21 cellular contexts compared by ENCODE assay signal in the genomic region with DNA sequence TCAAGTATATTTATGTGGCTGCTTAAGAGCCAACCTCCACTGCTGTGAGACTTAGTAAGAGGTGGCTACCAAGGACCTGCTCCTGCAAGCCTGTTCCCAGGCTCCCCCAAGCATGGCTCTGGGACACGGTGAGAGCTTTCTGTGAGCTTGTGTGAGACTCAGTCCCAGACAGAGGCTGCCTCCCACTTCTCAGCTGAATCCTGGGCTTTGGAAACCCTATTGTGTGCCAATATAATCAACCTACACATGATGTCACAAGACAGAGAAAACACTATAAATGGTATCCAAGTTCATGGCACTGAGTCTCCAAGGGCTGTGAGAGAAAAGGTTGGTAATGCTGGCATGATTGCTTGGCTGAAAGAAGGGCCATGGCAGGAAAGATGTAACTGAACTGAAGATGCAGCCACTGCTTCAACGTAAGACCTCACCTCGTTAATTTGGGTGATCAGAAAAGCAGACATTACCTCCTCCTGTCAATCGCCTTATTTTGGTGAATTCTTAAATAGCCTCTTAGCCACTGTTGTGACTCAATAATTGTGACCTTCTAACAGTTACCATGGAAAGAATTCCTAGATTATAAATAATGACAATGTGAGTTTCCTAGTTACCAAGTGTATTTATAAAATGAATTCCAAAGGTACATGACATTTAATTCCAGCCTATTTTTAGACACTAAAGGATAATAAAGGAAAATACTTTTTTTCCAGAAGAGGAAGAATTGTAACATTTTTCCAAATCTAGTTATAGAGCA.
DNase-seq lines count a peak whose midpoint lies in the region; ATAC-seq, FAIRE-seq and TF ChIP-seq lines count a peak whose summit lies in the region.
"Had no signal": no experiment of that assay in that cellular context is flagged by ENCODE, and none has a peak within 500 bp of the region (broad histone marks: within the 10 kb centered on the region; RNA-seq: fewer than 3 reads in every experiment).

No MANE protein-coding gene starts in this region.

- H3K9ac ChIP-seq in astrocyte (ENCODE audit: low read length) (no peak overlapping the region), stomach smooth muscle (ENCODE audit: low read length in 2 of 2) (no peak overlapping the region)
- H3K9ac ChIP-seq: BLaER1 had no signal

- ATAC-seq in left ventricle myocardium superior: peak; percentile 64
- ATAC-seq: activated CD8-positive, alpha-beta T cell treated with anti-CD3 and anti-CD28 coated beads for 36 hours; activated T-cell treated with anti-CD3 and anti-CD28 coated beads, Interleukin-2, amount 50 U/mL, for 4 hours; body of pancreas; stimulated activated effector memory CD8-positive, alpha-beta T cell treated with anti-CD3 and anti-CD28 coated beads, Interleukin-12 subunit alpha, Interleukin-12 subunit beta, amount 100 ng/mL, for 72 hours had no signal

- no peaks in the 10 kb centered on the region for H4K20me1 ChIP-seq in astrocyte (ENCODE audit: insufficient read depth, low read length)
- H4K20me1 ChIP-seq: BLaER1 had no signal

- H3K4me1 ChIP-seq in astrocyte (ENCODE audit: insufficient read depth, low read length): no peaks in the 10 kb centered on the region
- H3K4me1 ChIP-seq in stomach smooth muscle (ENCODE audit: control insufficient read depth, insufficient read depth, low read length): peaks cover 13% of the 10 kb centered on the region
- no peaks in the 10 kb centered on the region for H3K4me1 ChIP-seq in Caco-2
- H3K4me1 ChIP-seq: BLaER1, body of pancreas, thyroid gland had no signal

- H3K36me3 ChIP-seq in astrocyte (ENCODE audit: insufficient read depth, low read length) (no peaks in the 10 kb centered on the region), stomach smooth muscle (ENCODE audit: control insufficient read depth in 2 of 2, insufficient read depth in 2 of 2, low read length in 2 of 2) (no peaks in the 10 kb centered on the region), Caco-2 (ENCODE audit: control insufficient read depth, insufficient read depth, low read length) (no peaks in the 10 kb centered on the region)
- H3K36me3 ChIP-seq: BLaER1, MG63, thyroid gland had no signal

- no peak overlapping the region for H3K27ac Mint-ChIP-seq in astrocyte (ENCODE audit: unreplicated experiment)
- H3K27ac Mint-ChIP-seq in Caco-2 (ENCODE audit: unreplicated experiment): no peak overlapping the region
- no peak overlapping the region for H3K27ac Mint-ChIP-seq in activated T-cell treated with anti-CD3 and anti-CD28 coated beads, Interleukin-2, amount 50 U/mL, for 24 hours
- H3K27ac Mint-ChIP-seq: activated CD8-positive, alpha-beta T cell treated with anti-CD3 and anti-CD28 coated beads for 36 hours; activated naive CD4-positive, alpha-beta T cell treated with anti-CD3 and anti-CD28 coated beads for 36 hours; stimulated activated effector memory CD8-positive, alpha-beta T cell treated with anti-CD3 and anti-CD28 coated beads, Interleukin-12 subunit alpha, Interleukin-12 subunit beta, amount 100 ng/mL, for 72 hours; T-helper 1 cell treated with Interleukin-12 subunit alpha and Interleukin-12 subunit beta and Interleukin-4 antibody, amounts not matched to agents 30 μg/mL and 1 μg/mL, for 36 hours had no signal

- no peak overlapping the region for H2AFZ ChIP-seq in astrocyte (ENCODE audit: low read depth, low read length)

- H3K4me3 ChIP-seq in astrocyte (ENCODE audit: insufficient read depth, low read depth, low read length): no peak overlapping the region
- peak overlapping the region; percentile 40 to 54 for H3K4me3 ChIP-seq in stomach smooth muscle (ENCODE audit: low read length in 2 of 2)
- no peak overlapping the region for H3K4me3 ChIP-seq in Caco-2 (ENCODE audit: low read depth, low read length)
- H3K4me3 ChIP-seq: BLaER1, body of pancreas, MG63, thyroid gland had no signal

- H3K27ac ChIP-seq in astrocyte (ENCODE audit: low read depth, low read length) (no peak overlapping the region), stomach smooth muscle (ENCODE audit: low read length) (peak overlapping the region; percentile 71)
- H3K27ac ChIP-seq: BLaER1, body of pancreas, thyroid gland, VCaP had no signal

- TF ChIP-seq CTCF in astrocyte (IDR thresholded peaks at IDR 0.05; ENCODE audit: insufficient read depth, low read depth, low read length) (no peak), Caco-2 (IDR thresholded peaks at IDR 0.05; ENCODE audit: insufficient read depth in 1 of 2, low read depth in 1 of 2, low read length in 1 of 2, severe bottlenecking in 1 of 2, unreplicated experiment in 1 of 2) (no peak)

- DNase-seq in GM04504 (ENCODE audit: low read depth) (peak; percentile 12), astrocyte (ENCODE audit: low read depth) (peak; percentile 55), left ventricle myocardium superior (no peak), Caco-2 (no peak), HuH-7 (ENCODE audit: low spot score) (no peak)
- no peak for DNase-seq in activated T-cell treated with anti-CD3 and anti-CD28 coated beads, Interleukin-2, amount 50 U/mL, for 24 hours
- DNase-seq: activated CD8-positive, alpha-beta T cell treated with anti-CD3 and anti-CD28 coated beads for 36 hours; activated naive CD4-positive, alpha-beta T cell treated with anti-CD3 and anti-CD28 coated beads for 36 hours; activated T-cell treated with anti-CD3 and anti-CD28 coated beads, Interleukin-2, amount 50 U/mL, for 4 hours; body of pancreas; dermis blood vessel endothelial cell; MG63; NCI-H1436 treated with DMSO at 0.1 percent for 48 hours; NCI-H2171; NCI-H526; thyroid gland had no signal

- H3K4me1 Mint-ChIP-seq in astrocyte (ENCODE audit: low read depth, unreplicated experiment) (no peaks in the 10 kb centered on the region), Caco-2 (ENCODE audit: low read depth, unreplicated experiment) (no peaks in the 10 kb centered on the region)
- no peaks in the 10 kb centered on the region for H3K4me1 Mint-ChIP-seq in activated T-cell treated with anti-CD3 and anti-CD28 coated beads, Interleukin-2, amount 50 U/mL, for 24 hours (ENCODE audit: low read depth)
- H3K4me1 Mint-ChIP-seq: stimulated activated effector memory CD8-positive, alpha-beta T cell treated with anti-CD3 and anti-CD28 coated beads, Interleukin-12 subunit alpha, Interleukin-12 subunit beta, amount 100 ng/mL, for 72 hours had no signal

- POLR2A ChIA-PET in Caco-2 (lab: Charles Lee): no interaction called here

- H3K27me3 ChIP-seq in astrocyte (ENCODE audit: insufficient read depth, low read length): no peaks in the 10 kb centered on the region
- H3K27me3 ChIP-seq in stomach smooth muscle (ENCODE audit: control insufficient read depth in 1 of 2, insufficient read depth in 2 of 2, low read length in 2 of 2): no peaks in the 10 kb centered on the region
- H3K27me3 ChIP-seq in Caco-2 (replicated peaks; ENCODE audit: control insufficient read depth, insufficient read depth, low read length): no peaks in the 10 kb centered on the region
- H3K27me3 ChIP-seq: BLaER1, body of pancreas, MG63, thyroid gland had no signal

- no peak for FAIRE-seq in astrocyte (lab: Jason Lieb, UNC)

- peaks cover 4% of the 10 kb centered on the region for H3K9me3 Mint-ChIP-seq in astrocyte (ENCODE audit: unreplicated experiment)
- no peaks in the 10 kb centered on the region for H3K9me3 Mint-ChIP-seq in Caco-2 (ENCODE audit: unreplicated experiment)
- peaks cover 7% of the 10 kb centered on the region for H3K9me3 Mint-ChIP-seq in activated T-cell treated with anti-CD3 and anti-CD28 coated beads, Interleukin-2, amount 50 U/mL, for 24 hours
- H3K9me3 Mint-ChIP-seq: activated CD8-positive, alpha-beta T cell treated with anti-CD3 and anti-CD28 coated beads for 36 hours; activated naive CD4-positive, alpha-beta T cell treated with anti-CD3 and anti-CD28 coated beads for 36 hours; stimulated activated effector memory CD8-positive, alpha-beta T cell treated with anti-CD3 and anti-CD28 coated beads, Interleukin-12 subunit alpha, Interleukin-12 subunit beta, amount 100 ng/mL, for 72 hours; T-helper 1 cell treated with Interleukin-12 subunit alpha and Interleukin-12 subunit beta and Interleukin-4 antibody, amounts not matched to agents 30 μg/mL and 1 μg/mL, for 36 hours had no signal

- H3K36me3 Mint-ChIP-seq in astrocyte (ENCODE audit: low read depth, unreplicated experiment): no peaks in the 10 kb centered on the region
- no peaks in the 10 kb centered on the region for H3K36me3 Mint-ChIP-seq in Caco-2 (ENCODE audit: insufficient read depth, unreplicated experiment)
- H3K36me3 Mint-ChIP-seq in activated T-cell treated with anti-CD3 and anti-CD28 coated beads, Interleukin-2, amount 50 U/mL, for 24 hours (ENCODE audit: low read depth): no peaks in the 10 kb centered on the region
- H3K36me3 Mint-ChIP-seq: stimulated activated effector memory CD8-positive, alpha-beta T cell treated with anti-CD3 and anti-CD28 coated beads, Interleukin-12 subunit alpha, Interleukin-12 subunit beta, amount 100 ng/mL, for 72 hours had no signal

- H3K79me2 ChIP-seq in astrocyte (ENCODE audit: insufficient read depth, low read length): no peaks in the 10 kb centered on the region

- CTCF ChIA-PET in Caco-2 (lab: Charles Lee): no interaction called here

- no peak overlapping the region for H3K4me2 ChIP-seq in astrocyte (ENCODE audit: low read length)
- H3K4me2 ChIP-seq: BLaER1 had no signal

- H3K27me3 Mint-ChIP-seq in astrocyte (ENCODE audit: low read depth, unreplicated experiment) (no peaks in the 10 kb centered on the region), Caco-2 (ENCODE audit: insufficient read depth, unreplicated experiment) (no peaks in the 10 kb centered on the region)
- peaks cover 21% of the 10 kb centered on the region for H3K27me3 Mint-ChIP-seq in activated T-cell treated with anti-CD3 and anti-CD28 coated beads, Interleukin-2, amount 50 U/mL, for 24 hours

- BruUV-seq in Caco-2 (replicated peaks; lab: Mats Ljungman, UMichigan): no TSS peak

- H3K4me3 Mint-ChIP-seq in astrocyte (ENCODE audit: unreplicated experiment): no peak overlapping the region
- no peak overlapping the region for H3K4me3 Mint-ChIP-seq in Caco-2 (ENCODE audit: unreplicated experiment)
- H3K4me3 Mint-ChIP-seq in activated T-cell treated with anti-CD3 and anti-CD28 coated beads, Interleukin-2, amount 50 U/mL, for 24 hours: no peak overlapping the region
- H3K4me3 Mint-ChIP-seq: activated CD8-positive, alpha-beta T cell treated with anti-CD3 and anti-CD28 coated beads for 36 hours; activated naive CD4-positive, alpha-beta T cell treated with anti-CD3 and anti-CD28 coated beads for 36 hours; activated T-cell treated with anti-CD3 and anti-CD28 coated beads, Interleukin-2, amount 50 U/mL, for 4 hours; stimulated activated effector memory CD8-positive, alpha-beta T cell treated with anti-CD3 and anti-CD28 coated beads, Interleukin-12 subunit alpha, Interleukin-12 subunit beta, amount 100 ng/mL, for 72 hours; T-helper 1 cell treated with Interleukin-12 subunit alpha and Interleukin-12 subunit beta and Interleukin-4 antibody, amounts not matched to agents 30 μg/mL and 1 μg/mL, for 36 hours had no signal

- intact Hi-C loops in left ventricle myocardium superior (cut with micrococcal nuclease) (no loop called here), Caco-2 (cut with micrococcal nuclease; ENCODE audit: unreplicated experiment) (no loop called here)

- H3K9me3 ChIP-seq in astrocyte (ENCODE audit: insufficient read depth, low read depth, low read length) (no peaks in the 10 kb centered on the region), stomach smooth muscle (ENCODE audit: control insufficient read depth in 2 of 2, low read length in 2 of 2) (no peaks in the 10 kb centered on the region), Caco-2 (0 out of 2 replicates have a peak, but pooled peaks cover 3% of the 10 kb centered on the region)
- H3K9me3 ChIP-seq: body of pancreas, MG63, thyroid gland had no signal

Comparison
In these comparisons a context has a peak if more than half of its experiments do, and no peak if none do; other contexts are left out.
1. DNase-seq: peak in GM04504 (single experiment) and astrocyte (single experiment); none in left ventricle myocardium superior (single experiment), Caco-2 (0 of 2), HuH-7 (single experiment) and activated T-cell treated with anti-CD3 and anti-CD28 coated beads, Interleukin-2, amount 50 U/mL, for 24 hours (single experiment).
2. H3K4me3 ChIP-seq: peak in stomach smooth muscle (2 of 2); none in astrocyte (single experiment) and Caco-2 (single experiment).